In the genomic region with DNA sequence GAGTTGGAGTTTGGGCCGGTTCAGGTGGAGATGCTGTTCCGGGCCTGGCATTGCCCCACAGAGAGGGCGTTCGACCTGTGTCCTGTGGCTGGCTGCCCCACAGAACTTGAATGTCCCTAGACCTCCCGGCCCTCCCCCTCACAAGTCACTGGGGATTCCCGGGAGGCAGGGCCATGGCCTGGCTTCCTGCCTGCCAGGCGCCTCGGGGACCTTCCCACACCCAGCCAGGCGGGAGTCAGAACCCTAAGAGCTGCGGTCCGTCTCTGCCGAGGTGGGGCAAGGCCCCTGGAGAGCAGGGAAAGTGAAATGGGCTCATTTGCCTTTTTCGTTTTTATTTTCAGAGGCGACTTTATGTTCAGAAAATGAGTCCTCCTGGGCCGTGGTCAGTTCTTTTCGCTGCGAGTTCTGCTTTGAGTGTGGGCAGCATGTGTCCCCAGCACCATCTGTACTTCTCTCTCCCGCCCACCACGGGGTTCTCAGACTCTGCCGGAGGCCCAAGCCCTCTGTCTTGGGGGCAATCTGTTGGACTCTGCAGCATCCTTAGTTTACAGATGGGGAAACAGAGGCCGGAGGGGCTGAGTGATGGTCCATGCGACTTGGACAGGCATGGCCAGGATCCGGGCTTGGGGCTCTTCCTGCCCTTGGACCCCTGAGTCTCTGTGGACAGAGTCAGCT, we compare ENCODE assay signal across 8 cellular contexts. TPM values are rescaled to one million over a fixed set of nuclear protein-coding genes. Genes with fewer than 3 reads are reported as not detected.
DNase-seq lines count a peak whose midpoint lies in the region; ATAC-seq and TF ChIP-seq lines count a peak whose summit lies in the region.

No MANE protein-coding gene starts in this region.

- peaks cover 10% of the 10 kb centered on the region; the same call in 1 of the 2 replicates for H4K20me1 ChIP-seq in SU-DHL-6 (ENCODE audit: low read depth, low read length)

- in situ Hi-C loops in G401 (cut with HindIII; ENCODE audit: low sequenced_read_pairs), result no loop called here

- H3F3A ChIP-seq in SU-DHL-6 (ENCODE audit: insufficient read depth), result peaks cover 23% of the 10 kb centered on the region

- peak overlapping the region; percentile 77 for H3K9ac ChIP-seq in SU-DHL-6 (ENCODE audit: low read length)

- H3K4me3 ChIP-seq in SU-DHL-6 (ENCODE audit: insufficient read depth, low read length, poor library complexity, severe bottlenecking), result peak overlapping the region; percentile 41

- peaks cover 77% of the 10 kb centered on the region for H3K79me2 ChIP-seq in SU-DHL-6 (ENCODE audit: insufficient read depth, low read length)

- peak overlapping the region; percentile 86 for H3K4me2 ChIP-seq in SU-DHL-6 (ENCODE audit: low read depth, low read length, poor library complexity, severe bottlenecking)

- H2AFZ ChIP-seq in SU-DHL-6 (ENCODE audit: low read depth, low read length, severe bottlenecking), result no peak overlapping the region

- peak overlapping the region; percentile 97 for H3K27ac ChIP-seq in SU-DHL-6 (ENCODE audit: low read depth, low read length)
- no peak overlapping the region for H3K27ac ChIP-seq in foreskin keratinocyte

- no peaks in the 10 kb centered on the region for H3K27me3 ChIP-seq in SU-DHL-6 (ENCODE audit: low read length)
- H3K27me3 ChIP-seq in foreskin keratinocyte, result no peaks in the 10 kb centered on the region

- H3K4me1 ChIP-seq in foreskin keratinocyte, result no peaks in the 10 kb centered on the region

- peaks cover 13% of the 10 kb centered on the region; the same call in 1 of the 2 replicates for H3K36me3 ChIP-seq in SU-DHL-6 (ENCODE audit: low read length)

- ATAC-seq in GM21529 (IDR thresholded peaks at IDR 0.05; ENCODE audit: unreplicated experiment), result peak; percentile 41
- ATAC-seq in foreskin keratinocyte, result peak; percentile 10

- H3K9me3 ChIP-seq in SU-DHL-6 (ENCODE audit: insufficient read depth, low read length), result no peaks in the 10 kb centered on the region

- peak; percentile 40 for DNase-seq in G401 (ENCODE audit: low spot score)
- DNase-seq in foreskin keratinocyte, result no peak
- peak; percentile 43 to 58 for DNase-seq in stimulated activated CD4-positive, alpha-beta T cell treated with anti-CD3 and anti-CD28 coated beads, Interleukin-2, amount 100 ng/mL, for 48 hours
- DNase-seq in NCI-H2107 (lab: John Stamatoyannopoulos, UW), result no peak
- DNase-seq in NCI-H1105 (lab: John Stamatoyannopoulos, UW), result no peak
- no peak for DNase-seq in islet precursor cell

- TF ChIP-seq CTCF in SU-DHL-6 (IDR thresholded peaks at IDR 0.05; ENCODE audit: insufficient read depth, low read length, poor library complexity, severe bottlenecking) (no peak), foreskin keratinocyte (conservative IDR thresholded peaks at IDR 0.05) (no peak)

- no peaks in the 10 kb centered on the region for H3K9me2 ChIP-seq in SU-DHL-6 (replicated peaks; ENCODE audit: insufficient read depth, low read length)

RNA-seq across cellular contexts. Expression of a gene that starts 8.5 kb away (rescaled TPM):
- total RNA-seq in G401 (2014; rRNA removed; shearing (Covaris generic)), result 74.9 and 101 TPM in 2 replicates
- 16.7 and 18.0 TPM in 2 replicates for total RNA-seq in foreskin keratinocyte
- polyA plus RNA-seq in foreskin keratinocyte, result 18.0 and 21.2 TPM in 2 replicates

RNA-seq across cellular contexts. Expression of a gene that starts 48.7 kb away (rescaled TPM):
- 77.4 and 81.3 TPM in 2 replicates for total RNA-seq in G401 (2014; rRNA removed; shearing (Covaris generic))
- 34.1 and 35.0 TPM in 2 replicates for total RNA-seq in foreskin keratinocyte
- 28.4 and 34.2 TPM in 2 replicates for polyA plus RNA-seq in foreskin keratinocyte

Comparison
In these comparisons a context has a peak if more than half of its experiments do, and no peak if none do; other contexts are left out.
1. DNase-seq: peak in G401 (single experiment) and stimulated activated CD4-positive, alpha-beta T cell treated with anti-CD3 and anti-CD28 coated beads, Interleukin-2, amount 100 ng/mL, for 48 hours (2 of 2); none in foreskin keratinocyte (0 of 2), NCI-H2107 (single experiment), NCI-H1105 (single experiment) and islet precursor cell (single experiment).